16 cellular contexts compared by ENCODE assay signal in the genomic region with DNA sequence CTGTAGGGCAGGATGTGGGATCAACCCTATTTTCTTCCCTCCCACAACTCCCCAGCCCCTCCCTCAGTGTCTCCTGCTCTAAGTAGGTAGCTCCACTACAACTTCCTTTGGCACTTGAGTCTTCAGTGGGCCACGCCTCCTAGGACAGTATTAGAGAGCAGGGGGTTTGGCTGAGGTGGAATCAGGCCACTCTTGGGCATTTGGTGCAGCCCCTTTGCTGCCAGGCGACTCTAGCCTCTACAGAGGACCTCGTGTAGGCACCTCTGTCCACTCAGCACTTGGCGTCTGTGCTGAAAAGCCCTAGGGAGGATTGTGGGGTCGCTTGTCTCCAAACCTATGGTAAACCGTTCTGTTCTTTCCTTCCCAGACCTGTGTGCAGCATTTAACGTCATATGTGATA. TPM values are rescaled to one million over a fixed set of nuclear protein-coding genes. Genes with fewer than 3 reads are reported as not detected.
A peak's percentile ranks its signal among the peaks of the same experiment; 100 is the strongest.
DNase-seq lines count a peak whose midpoint lies in the region; ATAC-seq, FAIRE-seq and TF ChIP-seq lines count a peak whose summit lies in the region.
"Had no signal": no experiment of that assay in that cellular context is flagged by ENCODE, and none has a peak within 500 bp of the region (broad histone marks: within the 10 kb centered on the region; RNA-seq: fewer than 3 reads in every experiment).

No MANE protein-coding gene starts in this region.

- H3K9me3 Mint-ChIP-seq in activated naive CD4-positive, alpha-beta T cell treated with anti-CD3 and anti-CD28 coated beads, Interleukin-2, amount 50 U/mL, for 24 hours = no peaks in the 10 kb centered on the region
- no peaks in the 10 kb centered on the region for H3K9me3 Mint-ChIP-seq in activated CD4-positive, alpha-beta memory T cell treated with anti-CD3 and anti-CD28 coated beads for 36 hours

- TF ChIP-seq RAD21 in H1 (IDR thresholded peaks at IDR 0.05 in 1 of 2, conservative IDR thresholded peaks at IDR 0.05 in 1 of 2; ENCODE audit: low read depth in 2 of 2, low read length in 2 of 2) = no peak

- H3K79me2 ChIP-seq in H1 (ENCODE audit: control insufficient read depth in 1 of 2, insufficient read depth in 2 of 2, low read length in 2 of 2) = peaks cover 9 to 39% of the 10 kb centered on the region in 2 experiments

- no peak for TF ChIP-seq POLR2A in H1 (IDR thresholded peaks at IDR 0.05; ENCODE audit: control extremely low read depth in 1 of 2, low read depth in 2 of 2, low read length in 2 of 2)
- no peak for TF ChIP-seq POLR2A in thyroid gland (IDR thresholded peaks at IDR 0.05)

- no peak for DNase-seq in activated naive CD4-positive, alpha-beta T cell treated with anti-CD3 and anti-CD28 coated beads, Interleukin-2, amount 50 U/mL, for 16 hours
- no peak for DNase-seq in activated CD4-positive, alpha-beta memory T cell treated with anti-CD3 and anti-CD28 coated beads for 36 hours
- no peak for DNase-seq in H1 (ENCODE audit: low read depth in 1 of 2, low spot score in 2 of 2)
- DNase-seq in NOMO-1 treated with dmso at 0.1 percent for 144 hours (lab: John Stamatoyannopoulos, UW; ENCODE audit: unreplicated experiment) = no peak
- DNase-seq in thyroid gland = no peak
- DNase-seq: activated gamma-delta T cell treated with Interleukin-2 at 50 U/mL for 16 hours, esophagus squamous epithelium, hypothalamus, MG63, SK-N-SH had no signal

- H2BK120ac ChIP-seq in H1 (replicated peaks; ENCODE audit: low read depth, low read length) = no peak overlapping the region

- H2BK20ac ChIP-seq in H1 (ENCODE audit: low read length) = no peak overlapping the region

- no peak overlapping the region for H3K56ac ChIP-seq in H1 (replicated peaks; ENCODE audit: insufficient read length, low read depth, low read length)

- H3K27ac Mint-ChIP-seq in activated naive CD4-positive, alpha-beta T cell treated with anti-CD3 and anti-CD28 coated beads, Interleukin-2, amount 50 U/mL, for 24 hours = peak overlapping the region; percentile 86
- H3K27ac Mint-ChIP-seq in activated CD4-positive, alpha-beta memory T cell treated with anti-CD3 and anti-CD28 coated beads for 36 hours = peak overlapping the region; percentile 99

- 0 out of 2 replicates have a peak overlapping the region, but pooled peaks have one; percentile 10 for H3K27ac ChIP-seq in H1 (ENCODE audit: low read depth, low read length)
- H3K27ac ChIP-seq in subcutaneous abdominal adipose tissue (ENCODE audit: low read depth, low read length) = peak overlapping the region; percentile 85
- no peak overlapping the region for H3K27ac ChIP-seq in thyroid gland
- H3K27ac ChIP-seq: coronary artery, esophagus squamous epithelium, HL-60, pancreas had no signal

- H3K9me3 ChIP-seq in H1 (ENCODE audit: insufficient read depth in 2 of 2, low read depth in 1 of 2, low read length in 1 of 2) (no peaks in the 10 kb centered on the region), subcutaneous abdominal adipose tissue (ENCODE audit: control insufficient read depth in 5 of 5, low read length in 5 of 5) (no peaks in the 10 kb centered on the region), thyroid gland (no peaks in the 10 kb centered on the region)
- H3K9me3 ChIP-seq: esophagus squamous epithelium, MG63, pancreas, SK-N-SH had no signal

- H3K79me1 ChIP-seq in H1 (ENCODE audit: low read depth, low read length) = peaks cover 6% of the 10 kb centered on the region; the same call in 1 of the 2 replicates

- no peak for FAIRE-seq in H1 (lab: Jason Lieb, UNC)
- FAIRE-seq: pancreas had no signal

- no peak for TF ChIP-seq EP300 in H1 (IDR thresholded peaks at IDR 0.05; ENCODE audit: borderline replicate concordance in 1 of 2, low read depth in 2 of 2, low read length in 2 of 2)

- no peak overlapping the region for H3K23ac ChIP-seq in H1 (ENCODE audit: insufficient read length)

- no peak overlapping the region for H4K8ac ChIP-seq in H1 (ENCODE audit: extremely low read depth, insufficient read depth, low read length)

- H3K4me1 Mint-ChIP-seq in activated naive CD4-positive, alpha-beta T cell treated with anti-CD3 and anti-CD28 coated beads, Interleukin-2, amount 50 U/mL, for 24 hours = peaks cover 57% of the 10 kb centered on the region
- peaks cover 58% of the 10 kb centered on the region for H3K4me1 Mint-ChIP-seq in activated CD4-positive, alpha-beta memory T cell treated with anti-CD3 and anti-CD28 coated beads for 36 hours (ENCODE audit: low read depth)

- peaks cover 10% of the 10 kb centered on the region for H3K23me2 ChIP-seq in H1 (ENCODE audit: low read depth, low read length)

- CTCF ChIA-PET in activated CD4-positive, alpha-beta memory T cell treated with anti-CD3 and anti-CD28 coated beads for 36 hours (lab: Charles Lee) = interaction anchor here (2.4 kb wide), 1 partner anchor 10 kb away, joined by 9 read pairs; no protein-coding TSS in a partner anchor
- CTCF ChIA-PET in H1 (lab: Charles Lee; ENCODE audit: partially characterized antibody) = interaction anchor here (0.7 to 3.5 kb wide), 3 partner anchors 10 to 126 kb away, joined by 3 to 11 read pairs (median 4); no protein-coding TSS in a partner anchor

- no peak overlapping the region for H3K18ac ChIP-seq in H1 (ENCODE audit: extremely low read depth, low read length)

- 90% methylated on average over 7 of the region's 7 CpGs; no CpG with 5 or more reads in 1 of the 2 experiments for WGBS in H1 (ENCODE audit: extremely low coverage in 1 of 2, insufficient coverage in 1 of 2, insufficient read length in 1 of 2, insufficient replicate concordance in 2 of 2, low coverage in 1 of 2, low lambda C conversion rate in 2 of 2, missing lambda C conversion rate in 1 of 2), 2 experiments
- 86 to 87% methylated on average over 7 of the region's 7 CpGs for WGBS in thyroid gland, 2 donors

- H3K4me3 ChIP-seq in H1 (ENCODE audit: extremely low read depth in 1 of 4, insufficient read depth in 2 of 4, low read depth in 3 of 4, low read length in 4 of 4) (no peak overlapping the region), subcutaneous abdominal adipose tissue (ENCODE audit: low read depth in 1 of 5, low read length in 5 of 5) (no peak overlapping the region), thyroid gland (replicated peaks in 1 of 3) (no peak overlapping the region)
- H3K4me3 ChIP-seq: coronary artery, MG63, pancreas had no signal

- H2AFZ ChIP-seq in H1 (ENCODE audit: low read length) = no peak overlapping the region

- H3K27me3 ChIP-seq in H1 (replicated peaks in 1 of 4; ENCODE audit: control insufficient read depth in 3 of 4, extremely low read depth in 1 of 4, insufficient read depth in 3 of 4, low read length in 3 of 4) (no peaks in the 10 kb centered on the region), subcutaneous abdominal adipose tissue (ENCODE audit: control insufficient read depth in 5 of 5, insufficient read depth in 4 of 5, low read length in 5 of 5) (no peaks in the 10 kb centered on the region), thyroid gland (no peaks in the 10 kb centered on the region)
- H3K27me3 ChIP-seq: esophagus squamous epithelium, MG63, pancreas had no signal

- no peak for ATAC-seq in GM21717 (IDR thresholded peaks at IDR 0.05; ENCODE audit: unreplicated experiment)
- ATAC-seq: pancreas had no signal

- no peaks in the 10 kb centered on the region for H3K27me3 Mint-ChIP-seq in activated naive CD4-positive, alpha-beta T cell treated with anti-CD3 and anti-CD28 coated beads, Interleukin-2, amount 50 U/mL, for 24 hours
- H3K27me3 Mint-ChIP-seq in activated CD4-positive, alpha-beta memory T cell treated with anti-CD3 and anti-CD28 coated beads for 36 hours = no peaks in the 10 kb centered on the region

- H4K91ac ChIP-seq in H1 (replicated peaks; ENCODE audit: insufficient read length, low read length) = no peak overlapping the region

- no peak overlapping the region for H3K4ac ChIP-seq in H1 (replicated peaks; ENCODE audit: insufficient read length, low read depth, low read length)

- H3K4me3 Mint-ChIP-seq in activated naive CD4-positive, alpha-beta T cell treated with anti-CD3 and anti-CD28 coated beads, Interleukin-2, amount 50 U/mL, for 24 hours = peak overlapping the region; percentile 97
- H3K4me3 Mint-ChIP-seq in activated CD4-positive, alpha-beta memory T cell treated with anti-CD3 and anti-CD28 coated beads for 36 hours = peak overlapping the region; percentile 50

- H3K4me1 ChIP-seq in H1 (replicated peaks in 1 of 4; ENCODE audit: control insufficient read depth in 3 of 4, insufficient read depth in 4 of 4, low read length in 3 of 4) (peaks cover 10 to 17% (median 14%) of the 10 kb centered on the region in 4 experiments), subcutaneous abdominal adipose tissue (ENCODE audit: control insufficient read depth in 5 of 5, insufficient read depth in 5 of 5, low read length in 5 of 5) (peaks cover 11 to 62% (median 37%) of the 10 kb centered on the region in 5 donors), thyroid gland (peaks cover 12 to 13% of the 10 kb centered on the region in 2 donors)

- peaks cover 17% of the 10 kb centered on the region for H3K36me3 Mint-ChIP-seq in activated naive CD4-positive, alpha-beta T cell treated with anti-CD3 and anti-CD28 coated beads, Interleukin-2, amount 50 U/mL, for 24 hours
- H3K36me3 Mint-ChIP-seq in activated CD4-positive, alpha-beta memory T cell treated with anti-CD3 and anti-CD28 coated beads for 36 hours = peaks cover 49% of the 10 kb centered on the region

- TF ChIP-seq CTCF in H1 (IDR thresholded peaks at IDR 0.05; ENCODE audit: control extremely low read depth in 1 of 3, insufficient read depth in 1 of 3, low read depth in 1 of 3, low read length in 3 of 3) (no peak), thyroid gland (IDR thresholded peaks at IDR 0.05) (no peak)

- peaks cover 10 to 21% (median 15%) of the 10 kb centered on the region in 4 experiments for H3K36me3 ChIP-seq in H1 (ENCODE audit: control insufficient read depth in 2 of 4, insufficient read depth in 4 of 4, low read length in 3 of 4)
- H3K36me3 ChIP-seq in subcutaneous abdominal adipose tissue (ENCODE audit: control insufficient read depth in 5 of 5, insufficient read depth in 5 of 5, low read length in 5 of 5) = peaks cover 0 to 46% (median 40%) of the 10 kb centered on the region in 5 donors
- H3K36me3 ChIP-seq in thyroid gland = peaks cover 19 to 29% of the 10 kb centered on the region in 2 donors

- no peak overlapping the region; a peak in 1 of 4 replicates for H3K4me2 ChIP-seq in H1 (ENCODE audit: insufficient read depth in 1 of 2, low read depth in 2 of 2, low read length in 2 of 2)

- peaks cover 21 to 31% of the 10 kb centered on the region in 2 experiments for H4K20me1 ChIP-seq in H1 (replicated peaks in 1 of 2; ENCODE audit: control insufficient read depth in 1 of 2, insufficient read depth in 2 of 2, low read length in 2 of 2)

- H2AK5ac ChIP-seq in H1 (ENCODE audit: low read depth, low read length) = no peak overlapping the region

- intact Hi-C loops in activated CD4-positive, alpha-beta memory T cell treated with anti-CD3 and anti-CD28 coated beads for 36 hours (cut with micrococcal nuclease) = loop anchor here (10.0 kb wide), 1 partner anchor 1361 kb away; a partner anchor contains a TSS
- intact Hi-C loops in thyroid gland (cut with DNase I) = loop anchor here (10.0 kb wide), 1 partner anchor 59 kb away; no protein-coding TSS in a partner anchor

- H2BK15ac ChIP-seq in H1 (ENCODE audit: low read length) = no peak overlapping the region

- H4K5ac ChIP-seq in H1 (ENCODE audit: insufficient read length, low read depth, low read length) = no peak overlapping the region

- POLR2A ChIA-PET in activated CD4-positive, alpha-beta memory T cell treated with anti-CD3 and anti-CD28 coated beads for 36 hours (lab: Charles Lee) = no interaction called here
- POLR2A ChIA-PET in H1 (lab: Charles Lee; ENCODE audit: partially characterized antibody) = interaction anchor here (1.0 to 3.5 kb wide), 3 partner anchors 7 to 193 kb away, joined by 3 to 22 read pairs (median 4); a partner anchor contains a TSS

- H3K9ac ChIP-seq in H1 (replicated peaks in 1 of 4; ENCODE audit: extremely low read depth in 1 of 4, low read depth in 3 of 4, low read length in 3 of 4) (no peak overlapping the region; a peak in 1 of 7 replicates), subcutaneous abdominal adipose tissue (ENCODE audit: low read length in 5 of 5) (peak overlapping the region in 1 of 5 donors; percentile 17)
- H3K9ac ChIP-seq: SK-N-SH had no signal

- 0 out of 2 replicates have a peak overlapping the region, but pooled peaks have one; percentile 10 for H2BK5ac ChIP-seq in H1 (ENCODE audit: low read depth, low read length)

- no peak overlapping the region for H3K14ac ChIP-seq in H1 (ENCODE audit: insufficient read length)

- H2BK12ac ChIP-seq in H1 (ENCODE audit: low read depth, low read length) = no peak overlapping the region

RNA-seq across cellular contexts. Expression of a gene that starts 2.7 kb away (rescaled TPM):
- 10 to 100 TPM; 31.8 to 33.9 TPM for total RNA-seq in activated CD4-positive, alpha-beta memory T cell treated with anti-CD3 and anti-CD28 coated beads for 36 hours
- 43.8 and 43.9 TPM in 2 replicates for total RNA-seq in H1 (2021; fragmentation: NEBNext Ultra II Directional; extraction: Animal tissue kit (Norgen Biotek cat#: 25700))
- polyA plus RNA-seq in H1 (2011; rRNA removed) = 29.0 and 37.4 TPM in 2 replicates
- polyA plus RNA-seq in H1 (2011; cell fraction: cytosol; rRNA removed) = 40.3 TPM
- 31.3 TPM for polyA plus RNA-seq in H1 (2011; cell fraction: nucleus; rRNA removed)
- polyA plus RNA-seq in H1 (2012, experiment 1 of 2) = 34.2 to 40.6 TPM (median 39.4 TPM) in 4 replicates
- 42.8 TPM for polyA plus RNA-seq in H1 (2012, experiment 2 of 2)
- 36.2 TPM for polyA plus RNA-seq in H1 (2013, experiment 1 of 2)
- 35.3 TPM for polyA plus RNA-seq in H1 (2013, experiment 2 of 2)
- polyA minus RNA-seq in H1 (2011; rRNA and poly(A)+ RNA removed) = 33.9 and 44.7 TPM in 2 replicates
- polyA minus RNA-seq in H1 (2011; cell fraction: cytosol; rRNA and poly(A)+ RNA removed) = 25.3 TPM
- polyA minus RNA-seq in H1 (2011; cell fraction: nucleus; rRNA and poly(A)+ RNA removed) = 22.5 TPM
- 10 to 100 TPM; 18.1 to 32.6 (median 21.1) TPM for total RNA-seq in thyroid gland

Comparison
In these comparisons a context has a peak if more than half of its experiments do, and no peak if none do; other contexts are left out.
1. H3K27ac ChIP-seq: peak in H1 (single experiment) and subcutaneous abdominal adipose tissue (single experiment); none in thyroid gland (0 of 3).